20 cellular contexts compared by ENCODE assay signal in the genomic region with DNA sequence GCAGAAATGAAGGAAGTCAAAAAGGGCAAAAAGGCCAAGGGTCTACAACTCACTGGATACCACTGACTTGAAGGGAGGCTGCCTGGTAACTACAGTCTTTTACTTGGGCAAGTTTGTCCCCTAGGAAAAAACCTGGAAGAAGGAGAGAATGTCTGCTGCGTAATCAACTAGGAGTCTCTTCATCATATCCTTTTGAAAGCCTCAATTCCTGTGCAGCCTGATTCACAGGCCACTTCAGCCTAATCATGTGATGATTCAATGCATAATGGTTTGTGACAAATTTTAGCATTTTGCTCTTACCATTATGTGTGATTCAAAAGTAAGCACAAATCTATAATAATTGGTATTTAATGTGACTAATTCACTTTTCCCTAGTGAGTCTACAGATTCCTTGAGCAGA.
DNase-seq lines count a peak whose midpoint lies in the region; ATAC-seq, FAIRE-seq and TF ChIP-seq lines count a peak whose summit lies in the region.
"Had no signal": no experiment of that assay in that cellular context is flagged by ENCODE, and none has a peak within 500 bp of the region (broad histone marks: within the 10 kb centered on the region; RNA-seq: fewer than 3 reads in every experiment).

No MANE protein-coding gene starts in this region.

- in situ Hi-C loops in IMR-90 (cut with MboI; ENCODE audit: low sequenced_read_pairs), result no loop called here

- H3K14ac ChIP-seq in IMR-90 (replicated peaks; ENCODE audit: low read depth, low read length), result no peak overlapping the region

- H3K4me1 Mint-ChIP-seq in astrocyte (ENCODE audit: low read depth, unreplicated experiment), result peaks cover 2% of the 10 kb centered on the region
- H3K4me1 Mint-ChIP-seq: B cell, H9 had no signal

- H3K79me2 ChIP-seq in ACC112 (ENCODE audit: control insufficient read depth, insufficient read depth, low read length, unreplicated experiment), result no peaks in the 10 kb centered on the region
- no peaks in the 10 kb centered on the region for H3K79me2 ChIP-seq in astrocyte (ENCODE audit: insufficient read depth, low read length)

- intact Hi-C loops in IMR-90 (cut with micrococcal nuclease), result no loop called here

- H2BK5ac ChIP-seq in IMR-90 (ENCODE audit: low read depth, low read length, poor library complexity, severe bottlenecking), result no peak overlapping the region

- no peak overlapping the region for H2BK120ac ChIP-seq in IMR-90 (ENCODE audit: low read depth, low read length)

- peak overlapping the region; percentile 74; the same call in 1 of the 2 replicates for H3K18ac ChIP-seq in IMR-90 (ENCODE audit: low read depth, low read length)

- H3K4me3 Mint-ChIP-seq in astrocyte (ENCODE audit: unreplicated experiment), result no peak overlapping the region
- H3K4me3 Mint-ChIP-seq: B cell; CD4-positive, alpha-beta T cell; H9 had no signal

- BruUV-seq in IMR-90 (replicated peaks; lab: Mats Ljungman, UMichigan), result no TSS peak

- H3K23ac ChIP-seq in IMR-90 (ENCODE audit: low read depth, low read length), result no peak overlapping the region

- no peaks in the 10 kb centered on the region for H3K36me3 Mint-ChIP-seq in astrocyte (ENCODE audit: low read depth, unreplicated experiment)

- H2AFZ ChIP-seq in ACC112 (ENCODE audit: low read length, unreplicated experiment) (peak overlapping the region; percentile 68), IMR-90 (replicated peaks; ENCODE audit: low read length, poor library complexity) (no peak overlapping the region), astrocyte (ENCODE audit: low read depth, low read length) (no peak overlapping the region)

- H3K9ac ChIP-seq in IMR-90 (ENCODE audit: low read depth, low read length), result no peak overlapping the region
- no peak overlapping the region for H3K9ac ChIP-seq in astrocyte (ENCODE audit: low read length)

- H3K4me1 ChIP-seq in ACC112 (ENCODE audit: control insufficient read depth, insufficient read depth, low read length, unreplicated experiment), result peaks cover 11% of the 10 kb centered on the region
- H3K4me1 ChIP-seq in IMR-90 (ENCODE audit: control insufficient read depth, insufficient read depth, low read length), result peaks cover 2% of the 10 kb centered on the region; the same call in 1 of the 2 replicates
- H3K4me1 ChIP-seq in astrocyte (ENCODE audit: insufficient read depth, low read length), result no peaks in the 10 kb centered on the region

- no peaks in the 10 kb centered on the region for H3K27me3 ChIP-seq in ACC112 (ENCODE audit: insufficient read depth, low read length)
- H3K27me3 ChIP-seq in IMR-90 (ENCODE audit: control insufficient read depth, insufficient read depth, low read length), result no peaks in the 10 kb centered on the region
- no peaks in the 10 kb centered on the region for H3K27me3 ChIP-seq in astrocyte (ENCODE audit: insufficient read depth, low read length)

- H3K27ac ChIP-seq in ACC112 (ENCODE audit: low read depth, low read length) (peak overlapping the region; percentile 80), IMR-90 (ENCODE audit: insufficient read depth, low read length) (no peak overlapping the region), astrocyte (ENCODE audit: low read depth, low read length) (no peak overlapping the region)
- H3K27ac ChIP-seq: 22Rv1, HL-60 had no signal

- POLR2A ChIA-PET in IMR-90 (lab: Charles Lee; ENCODE audit: unreplicated experiment), result no interaction called here

- H3K36me3 ChIP-seq in ACC112 (ENCODE audit: insufficient read depth, low read length) (no peaks in the 10 kb centered on the region), IMR-90 (ENCODE audit: control insufficient read depth, insufficient read depth, low read length) (no peaks in the 10 kb centered on the region), astrocyte (ENCODE audit: insufficient read depth, low read length) (no peaks in the 10 kb centered on the region)

- no peak overlapping the region for H2AK9ac ChIP-seq in IMR-90 (replicated peaks; ENCODE audit: low read depth, low read length, poor library complexity)

- dilution Hi-C loops in IMR-90 (cut with HindIII; ENCODE audit: low sequenced_read_pairs, unreplicated experiment), result no loop called here

- TF ChIP-seq POLR2A in IMR-90 (IDR thresholded peaks at IDR 0.05; ENCODE audit: low read depth, low read length), result no peak

- no peak overlapping the region for H4K91ac ChIP-seq in IMR-90 (ENCODE audit: insufficient read depth, low read depth, low read length)

- no peak overlapping the region for H4K5ac ChIP-seq in IMR-90 (ENCODE audit: low read depth, low read length)

- H2AK5ac ChIP-seq in IMR-90 (ENCODE audit: low read depth, low read length), result no peak overlapping the region

- no peak overlapping the region for H2BK20ac ChIP-seq in IMR-90 (ENCODE audit: low read depth, low read length)

- CTCF ChIA-PET in IMR-90 (lab: Yijun Ruan, JAX), result no interaction called here

- FAIRE-seq in astrocyte (lab: Jason Lieb, UNC), result peak; percentile 60
- FAIRE-seq: G401.6, GM12891 had no signal

- peak; percentile 10 for DNase-seq in IMR-90
- peak; percentile 16 for DNase-seq in astrocyte (ENCODE audit: low read depth)
- peak; percentile 11 to 30 for DNase-seq in foreskin fibroblast
- DNase-seq in NCI-H2029 treated with DMSO at 0.1 percent for 48 hours (lab: John Stamatoyannopoulos, UW), result no peak
- no peak for DNase-seq in kidney glomerular epithelial cell (lab: John Stamatoyannopoulos, UW)
- no peak for DNase-seq in effector CD4-positive, alpha-beta T cell
- DNase-seq: ACHN; C1 segment of cervical spinal cord; Calu3; CD4-positive, alpha-beta T cell; DMS 273 treated with DMSO at 0.1 percent for 48 hours; GOT3; H9 had no signal

- H3K9me3 ChIP-seq in IMR-90 (ENCODE audit: control insufficient read depth, insufficient read depth, low read length) (no peaks in the 10 kb centered on the region), astrocyte (ENCODE audit: insufficient read depth, low read depth, low read length) (no peaks in the 10 kb centered on the region)

- no peak overlapping the region for H4K8ac ChIP-seq in IMR-90 (ENCODE audit: low read depth in 2 of 2, low read length in 2 of 2)

- H3K4ac ChIP-seq in IMR-90 (ENCODE audit: low read depth, low read length), result no peak overlapping the region

- H3K9me1 ChIP-seq in IMR-90 (ENCODE audit: insufficient read depth, low read length), result no peaks in the 10 kb centered on the region

- H3K27ac Mint-ChIP-seq in astrocyte (ENCODE audit: unreplicated experiment), result no peak overlapping the region
- H3K27ac Mint-ChIP-seq: B cell; CD4-positive, alpha-beta T cell; H9 had no signal

- no peak overlapping the region for H3K56ac ChIP-seq in IMR-90 (ENCODE audit: extremely low read depth, insufficient read depth, low read length)

- TF ChIP-seq CTCF in IMR-90 (conservative IDR thresholded peaks at IDR 0.05; ENCODE audit: low read depth, low read length), result no peak
- TF ChIP-seq CTCF in astrocyte (IDR thresholded peaks at IDR 0.05; ENCODE audit: insufficient read depth, low read depth, low read length), result no peak
- TF ChIP-seq CTCF in foreskin fibroblast (IDR thresholded peaks at IDR 0.05; ENCODE audit: low read depth, low read length), result no peak

- no peak overlapping the region for H2BK15ac ChIP-seq in IMR-90 (ENCODE audit: low read depth, low read length)

- ATAC-seq in IMR-90 (ENCODE audit: low read depth) (no peak), HG03439 (IDR thresholded peaks at IDR 0.05; ENCODE audit: unreplicated experiment) (no peak)

- no peaks in the 10 kb centered on the region for H3K9me3 Mint-ChIP-seq in astrocyte (ENCODE audit: unreplicated experiment)
- H3K9me3 Mint-ChIP-seq: CD4-positive, alpha-beta T cell had no signal

- H3K4me3 ChIP-seq in ACC112 (ENCODE audit: low read depth, low read length) (no peak overlapping the region), IMR-90 (ENCODE audit: insufficient read depth, low read depth, low read length) (no peak overlapping the region), astrocyte (ENCODE audit: insufficient read depth, low read depth, low read length) (no peak overlapping the region), foreskin fibroblast (ENCODE audit: low read depth in 1 of 2, low read length in 2 of 2) (no peak overlapping the region)

- no peak overlapping the region for H3K4me2 ChIP-seq in IMR-90 (ENCODE audit: low read depth, low read length)
- no peak overlapping the region for H3K4me2 ChIP-seq in astrocyte (ENCODE audit: low read length)

- no peaks in the 10 kb centered on the region for H3K79me1 ChIP-seq in IMR-90 (ENCODE audit: low read depth in 1 of 2, low read length in 2 of 2)

- TF ChIP-seq RAD21 in IMR-90 (IDR thresholded peaks at IDR 0.05; ENCODE audit: low read length), result no peak

- WGBS in IMR-90 (ENCODE audit: extremely low coverage in 2 of 2, insufficient read length in 1 of 2), 2 experiments, result no CpG with 5 or more reads among the region's 1 CpG

- no peaks in the 10 kb centered on the region for H3K27me3 Mint-ChIP-seq in astrocyte (ENCODE audit: low read depth, unreplicated experiment)
- H3K27me3 Mint-ChIP-seq: CD4-positive, alpha-beta T cell had no signal

- H4K20me1 ChIP-seq in IMR-90 (ENCODE audit: insufficient read depth, low read length) (no peaks in the 10 kb centered on the region), astrocyte (ENCODE audit: insufficient read depth, low read length) (no peaks in the 10 kb centered on the region)

TF ChIP-seq in IMR-90, 13 proteins besides CTCF, POLR2A, EP300 and RAD21 (continues in another document):
- TF ChIP-seq, protein P1, sequence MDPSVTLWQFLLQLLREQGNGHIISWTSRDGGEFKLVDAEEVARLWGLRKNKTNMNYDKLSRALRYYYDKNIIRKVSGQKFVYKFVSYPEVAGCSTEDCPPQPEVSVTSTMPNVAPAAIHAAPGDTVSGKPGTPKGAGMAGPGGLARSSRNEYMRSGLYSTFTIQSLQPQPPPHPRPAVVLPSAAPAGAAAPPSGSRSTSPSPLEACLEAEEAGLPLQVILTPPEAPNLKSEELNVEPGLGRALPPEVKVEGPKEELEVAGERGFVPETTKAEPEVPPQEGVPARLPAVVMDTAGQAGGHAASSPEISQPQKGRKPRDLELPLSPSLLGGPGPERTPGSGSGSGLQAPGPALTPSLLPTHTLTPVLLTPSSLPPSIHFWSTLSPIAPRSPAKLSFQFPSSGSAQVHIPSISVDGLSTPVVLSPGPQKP (IDR thresholded peaks at IDR 0.05; ENCODE audit: borderline replicate concordance, low read depth, low read length), result no peak
- TF ChIP-seq MXI1 (IDR thresholded peaks at IDR 0.05; ENCODE audit: borderline replicate concordance, low read depth, low read length), result no peak
- no peak for TF ChIP-seq FOS (IDR thresholded peaks at IDR 0.05; ENCODE audit: low read depth, low read length)
- no peak for TF ChIP-seq RCOR1 (IDR thresholded peaks at IDR 0.05; ENCODE audit: insufficient replicate concordance, low read length)
- TF ChIP-seq CEBPB (IDR thresholded peaks at IDR 0.05; ENCODE audit: low read depth, low read length), result no peak
- TF ChIP-seq BHLHE40 (IDR thresholded peaks at IDR 0.05; ENCODE audit: low read depth, low read length), result no peak
- TF ChIP-seq MAFK (IDR thresholded peaks at IDR 0.05; ENCODE audit: low read depth, low read length), result no peak
- TF ChIP-seq RFX5 (IDR thresholded peaks at IDR 0.05; ENCODE audit: low read depth, low read length), result no peak
- TF ChIP-seq CHD1 (IDR thresholded peaks at IDR 0.05; ENCODE audit: low read depth, low read length), result no peak

Comparison
In these comparisons a context has a peak if more than half of its experiments do, and no peak if none do; other contexts are left out.
1. DNase-seq: peak in IMR-90 (single experiment), astrocyte (single experiment) and foreskin fibroblast (2 of 2); none in NCI-H2029 treated with DMSO at 0.1 percent for 48 hours (single experiment), kidney glomerular epithelial cell (single experiment) and effector CD4-positive, alpha-beta T cell (single experiment).